Comparison of ENCODE assay signal across 2 cellular contexts in the genomic region with DNA sequence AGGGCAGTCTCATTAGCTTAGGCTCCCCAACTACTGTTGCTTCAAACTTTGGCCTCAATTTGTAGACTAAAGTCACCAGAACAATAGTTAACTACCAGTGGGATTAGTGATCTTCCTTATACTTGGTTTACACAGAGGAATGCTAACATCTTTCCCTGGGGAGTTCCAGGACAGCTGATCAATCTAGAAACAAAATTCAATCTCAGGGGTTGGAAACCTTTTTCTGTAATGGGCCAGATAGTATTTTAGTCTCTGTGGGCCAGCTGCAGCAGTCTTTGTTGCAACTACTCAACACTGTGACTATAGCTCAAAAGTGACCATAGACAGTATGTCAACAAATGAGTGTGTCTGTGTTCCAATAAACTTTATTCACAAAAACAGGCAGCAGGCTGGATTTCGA.
TF ChIP-seq lines count a peak whose summit lies in the region.

No MANE protein-coding gene starts in this region.

TF ChIP-seq in IMR-90, 13 proteins besides CTCF, POLR2A, EP300 and RAD21:
- TF ChIP-seq RCOR1 (IDR thresholded peaks at IDR 0.05; ENCODE audit: insufficient replicate concordance, low read length) (no peak), NFE2L2 (IDR thresholded peaks at IDR 0.05; ENCODE audit: low read depth, low read length) (no peak), ELK1 (IDR thresholded peaks at IDR 0.05; ENCODE audit: borderline replicate concordance, low read depth, low read length) (no peak), MXI1 (IDR thresholded peaks at IDR 0.05; ENCODE audit: borderline replicate concordance, low read depth, low read length) (no peak), RFX5 (IDR thresholded peaks at IDR 0.05; ENCODE audit: low read depth, low read length) (no peak), MAFK (IDR thresholded peaks at IDR 0.05; ENCODE audit: low read depth, low read length) (no peak), CHD1 (IDR thresholded peaks at IDR 0.05; ENCODE audit: low read depth, low read length) (no peak), BHLHE40 (IDR thresholded peaks at IDR 0.05; ENCODE audit: low read depth, low read length) (no peak), SMC3 (IDR thresholded peaks at IDR 0.05; ENCODE audit: low read depth, low read length) (no peak), MAZ (IDR thresholded peaks at IDR 0.05; ENCODE audit: borderline replicate concordance, low read depth, low read length) (no peak), FOS (IDR thresholded peaks at IDR 0.05; ENCODE audit: low read depth, low read length) (no peak), USF2 (IDR thresholded peaks at IDR 0.05; ENCODE audit: low read depth, low read length) (no peak), CEBPB (IDR thresholded peaks at IDR 0.05; ENCODE audit: low read depth, low read length) (no peak)

TF ChIP-seq in K562, 482 proteins besides CTCF, POLR2A, EP300 and RAD21:
- TF ChIP-seq, protein P1, sequence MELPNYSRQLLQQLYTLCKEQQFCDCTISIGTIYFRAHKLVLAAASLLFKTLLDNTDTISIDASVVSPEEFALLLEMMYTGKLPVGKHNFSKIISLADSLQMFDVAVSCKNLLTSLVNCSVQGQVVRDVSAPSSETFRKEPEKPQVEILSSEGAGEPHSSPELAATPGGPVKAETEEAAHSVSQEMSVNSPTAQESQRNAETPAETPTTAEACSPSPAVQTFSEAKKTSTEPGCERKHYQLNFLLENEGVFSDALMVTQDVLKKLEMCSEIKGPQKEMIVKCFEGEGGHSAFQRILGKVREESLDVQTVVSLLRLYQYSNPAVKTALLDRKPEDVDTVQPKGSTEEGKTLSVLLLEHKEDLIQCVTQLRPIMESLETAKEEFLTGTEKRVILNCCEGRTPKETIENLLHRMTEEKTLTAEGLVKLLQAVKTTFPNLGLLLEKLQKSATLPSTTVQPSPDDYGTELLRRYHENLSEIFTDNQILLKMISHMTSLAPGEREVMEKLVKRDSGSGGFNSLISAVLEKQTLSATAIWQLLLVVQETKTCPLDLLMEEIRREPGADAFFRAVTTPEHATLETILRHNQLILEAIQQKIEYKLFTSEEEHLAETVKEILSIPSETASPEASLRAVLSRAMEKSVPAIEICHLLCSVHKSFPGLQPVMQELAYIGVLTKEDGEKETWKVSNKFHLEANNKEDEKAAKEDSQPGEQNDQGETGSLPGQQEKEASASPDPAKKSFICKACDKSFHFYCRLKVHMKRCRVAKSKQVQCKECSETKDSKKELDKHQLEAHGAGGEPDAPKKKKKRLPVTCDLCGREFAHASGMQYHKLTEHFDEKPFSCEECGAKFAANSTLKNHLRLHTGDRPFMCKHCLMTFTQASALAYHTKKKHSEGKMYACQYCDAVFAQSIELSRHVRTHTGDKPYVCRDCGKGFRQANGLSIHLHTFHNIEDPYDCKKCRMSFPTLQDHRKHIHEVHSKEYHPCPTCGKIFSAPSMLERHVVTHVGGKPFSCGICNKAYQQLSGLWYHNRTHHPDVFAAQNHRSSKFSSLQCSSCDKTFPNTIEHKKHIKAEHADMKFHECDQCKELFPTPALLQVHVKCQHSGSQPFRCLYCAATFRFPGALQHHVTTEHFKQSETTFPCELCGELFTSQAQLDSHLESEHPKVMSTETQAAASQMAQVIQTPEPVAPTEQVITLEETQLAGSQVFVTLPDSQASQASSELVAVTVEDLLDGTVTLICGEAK (IDR thresholded peaks at IDR 0.05): peak; percentile 78
- TF ChIP-seq, protein P1 (CRISPR knock-in tag; IDR thresholded peaks at IDR 0.05): no peak
- no peak for TF ChIP-seq ELF2 (CRISPR knock-in tag; IDR thresholded peaks at IDR 0.05)
